ENCODE assay signal across 21 cellular contexts in the genomic region with DNA sequence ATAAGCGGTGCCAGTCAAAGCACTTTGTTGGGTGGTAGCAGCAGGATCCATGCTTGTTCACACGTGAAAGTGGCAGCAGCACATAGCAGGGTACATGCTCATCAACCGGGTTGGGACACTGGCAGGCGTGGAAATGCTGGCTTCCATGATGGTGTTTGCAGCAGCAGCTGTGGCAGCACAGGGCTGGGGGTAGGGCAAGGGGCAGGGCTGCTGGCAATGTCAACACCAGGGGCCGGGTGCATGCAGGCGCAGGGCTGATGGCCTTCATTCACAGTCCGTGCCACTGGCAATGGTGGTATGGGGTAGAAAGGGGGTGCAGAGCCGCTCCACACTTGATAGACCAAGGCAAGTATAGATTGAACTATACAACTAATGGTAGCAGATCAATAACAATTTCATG.
DNase-seq lines count a peak whose midpoint lies in the region; ATAC-seq, FAIRE-seq and TF ChIP-seq lines count a peak whose summit lies in the region.
"Had no signal": no experiment of that assay in that cellular context is flagged by ENCODE, and none has a peak within 500 bp of the region (broad histone marks: within the 10 kb centered on the region; RNA-seq: fewer than 3 reads in every experiment).

No MANE protein-coding gene starts in this region.

- no peak overlapping the region for H2BK20ac ChIP-seq in H9 (ENCODE audit: low read depth, low read length, poor library complexity, severe bottlenecking)

- H3K79me1 ChIP-seq in H9 (ENCODE audit: insufficient read depth, low read depth, low read length, poor library complexity, severe bottlenecking), result no peaks in the 10 kb centered on the region
- no peaks in the 10 kb centered on the region for H3K79me1 ChIP-seq in neuronal stem cell (ENCODE audit: low read depth, low read length)

- H4K20me1 ChIP-seq in H9 (ENCODE audit: control insufficient read depth, insufficient read depth, insufficient read length), result no peaks in the 10 kb centered on the region

- no peak overlapping the region for H3K27ac ChIP-seq in H9 (ENCODE audit: insufficient read length, low read depth, low read length)
- no peak overlapping the region for H3K27ac ChIP-seq in lower lobe of right lung
- no peak overlapping the region for H3K27ac ChIP-seq in neuronal stem cell (replicated peaks; ENCODE audit: low read length)
- H3K27ac ChIP-seq in tibial nerve, result no peak overlapping the region
- H3K27ac ChIP-seq: A549 had no signal

- H3K4me3 ChIP-seq in lower lobe of right lung, result no peak overlapping the region
- H3K4me3 ChIP-seq in neuronal stem cell (ENCODE audit: low read length in 2 of 2), result peak overlapping the region in 1 of 2 donors; percentile 26
- no peak overlapping the region for H3K4me3 ChIP-seq in tibial nerve
- H3K4me3 ChIP-seq: A549 had no signal

- H2AFZ ChIP-seq in H9 (ENCODE audit: low read length) (no peak overlapping the region), neuronal stem cell (ENCODE audit: low read length) (peak overlapping the region; percentile 60)

- H3K36me3 Mint-ChIP-seq in H9 (ENCODE audit: insufficient read depth in 1 of 3, low read depth in 3 of 3), result no peaks in the 10 kb centered on the region
- H3K36me3 Mint-ChIP-seq: CD4-positive, alpha-beta memory T cell had no signal

- no peak overlapping the region for H2AK5ac ChIP-seq in H9 (ENCODE audit: insufficient read length, low read length)
- no peak overlapping the region for H2AK5ac ChIP-seq in neuronal stem cell (ENCODE audit: low read depth, low read length)

- H3K18ac ChIP-seq in H9 (ENCODE audit: insufficient read length, low read depth, low read length), result no peak overlapping the region
- peak overlapping the region; percentile 81 for H3K18ac ChIP-seq in neuronal stem cell (ENCODE audit: low read length)

- no peak overlapping the region for H4K5ac ChIP-seq in H9 (ENCODE audit: insufficient read length, low read depth, low read length)

- H2BK15ac ChIP-seq in H9 (ENCODE audit: low read depth, low read length) (no peak overlapping the region), neuronal stem cell (ENCODE audit: low read length) (no peak overlapping the region)

- H2BK5ac ChIP-seq in H9 (ENCODE audit: insufficient read length, low read length) (no peak overlapping the region), neuronal stem cell (ENCODE audit: low read length) (no peak overlapping the region)

- no peak for DNase-seq in H9
- DNase-seq in lower lobe of right lung, result peak; percentile 34
- no peak for DNase-seq in neuronal stem cell (ENCODE audit: low spot score)
- no peak for DNase-seq in urothelium cell line (ENCODE audit: low spot score)
- no peak for DNase-seq in DMS 273 treated with DMSO at 0.1 percent for 48 hours (lab: John Stamatoyannopoulos, UW)
- no peak for DNase-seq in tibial nerve (ENCODE audit: low spot score in 2 of 2)
- DNase-seq in left lobe of liver (ENCODE audit: low spot score), result no peak
- DNase-seq: 8988T; ACHN; C1 segment of cervical spinal cord; Calu3; CD4-positive, alpha-beta memory T cell; COR-L47; DMS153; DND-41; GOT3; HCEC 1CT had no signal

- WGBS in H9 (ENCODE audit: extremely low coverage, insufficient read length, low lambda C conversion rate), result no CpG with 5 or more reads among the region's 8 CpGs
- WGBS in neuronal stem cell (ENCODE audit: extremely low coverage in 2 of 2, insufficient read length in 2 of 2, insufficient replicate concordance in 1 of 2), 2 donors, result no CpG with 5 or more reads among the region's 8 CpGs
- WGBS in tibial nerve, 2 donors, result 76 to 81% methylated on average over 8 of the region's 8 CpGs

- H3K4me1 ChIP-seq in H9 (ENCODE audit: insufficient read depth, low read length) (no peaks in the 10 kb centered on the region), lower lobe of right lung (no peaks in the 10 kb centered on the region), neuronal stem cell (ENCODE audit: control insufficient read depth in 2 of 2, insufficient read depth in 1 of 2, low read depth in 1 of 2, low read length in 2 of 2) (peaks cover 0 to 4% of the 10 kb centered on the region in 2 donors), tibial nerve (no peaks in the 10 kb centered on the region)
- H3K4me1 ChIP-seq: A549 had no signal

- peak; percentile 86 for FAIRE-seq in urothelium cell line (lab: Jason Lieb, UNC)
- FAIRE-seq: A549, G401.6, GM12892, H54 had no signal

- no peak overlapping the region for H4K8ac ChIP-seq in H9 (replicated peaks; ENCODE audit: insufficient read length, low read depth, low read length)
- peak overlapping the region; percentile 29 for H4K8ac ChIP-seq in neuronal stem cell (ENCODE audit: low read depth, low read length)

- H3K23ac ChIP-seq in H9 (ENCODE audit: insufficient read length, low read depth, low read length) (no peak overlapping the region), neuronal stem cell (ENCODE audit: low read depth, low read length, poor library complexity) (no peak overlapping the region)

- peaks cover 0 to 3% of the 10 kb centered on the region in 2 experiments; a peak in 1 of 4 replicates for H3K4me1 Mint-ChIP-seq in H9
- H3K4me1 Mint-ChIP-seq: CD4-positive, alpha-beta memory T cell had no signal

- H3K79me2 ChIP-seq in H9 (ENCODE audit: insufficient read depth, low read length), result no peaks in the 10 kb centered on the region

- no peaks in the 10 kb centered on the region for H3K27me3 Mint-ChIP-seq in H9 (ENCODE audit: low read depth)
- H3K27me3 Mint-ChIP-seq: CD4-positive, alpha-beta memory T cell had no signal

- H4K91ac ChIP-seq in H9 (ENCODE audit: insufficient read length, low read depth, low read length), result no peak overlapping the region
- no peak overlapping the region for H4K91ac ChIP-seq in neuronal stem cell (ENCODE audit: low read depth, low read length, poor library complexity)

- H2BK120ac ChIP-seq in H9 (ENCODE audit: low read depth, low read length, poor library complexity, severe bottlenecking) (no peak overlapping the region), neuronal stem cell (ENCODE audit: low read depth, low read length) (no peak overlapping the region)

- H3K4ac ChIP-seq in H9 (ENCODE audit: low read depth, low read length) (no peak overlapping the region), neuronal stem cell (ENCODE audit: low read length) (peak overlapping the region; percentile 89)

- H3K23me2 ChIP-seq in H9 (ENCODE audit: insufficient read length, low read depth, low read length, poor library complexity, severe bottlenecking), result no peaks in the 10 kb centered on the region

- no peak overlapping the region for H3K4me2 ChIP-seq in H9 (ENCODE audit: insufficient read depth, insufficient read length, low read length)
- no peak overlapping the region for H3K4me2 ChIP-seq in neuronal stem cell (ENCODE audit: insufficient read depth, low read length, poor library complexity, severe bottlenecking)
- H3K4me2 ChIP-seq: A549 had no signal

- no peak for TF ChIP-seq POLR2A in tibial nerve (IDR thresholded peaks at IDR 0.05)

- no peaks in the 10 kb centered on the region; a peak in 1 of 5 replicates for H3K9me3 Mint-ChIP-seq in H9

- TF ChIP-seq EP300 in tibial nerve (IDR thresholded peaks at IDR 0.05), result no peak

- H3K56ac ChIP-seq in H9 (ENCODE audit: insufficient read length, low read depth, low read length), result no peak overlapping the region

- H3K4me3 Mint-ChIP-seq in H9, result no peak overlapping the region
- H3K4me3 Mint-ChIP-seq: CD4-positive, alpha-beta memory T cell had no signal

- no peak for ATAC-seq in lower lobe of right lung
- ATAC-seq in left lobe of liver, result no peak
- ATAC-seq: A549 had no signal

- H3T11ph ChIP-seq in H9 (ENCODE audit: low read length), result no peak overlapping the region

- intact Hi-C loops in lower lobe of right lung (cut with DNase I), result no loop called here

- H3K27me3 ChIP-seq in H9 (ENCODE audit: insufficient read depth, low read length), result no peaks in the 10 kb centered on the region
- H3K27me3 ChIP-seq in lower lobe of right lung (ENCODE audit: low read depth), result no peaks in the 10 kb centered on the region
- no peaks in the 10 kb centered on the region for H3K27me3 ChIP-seq in neuronal stem cell (ENCODE audit: control insufficient read depth in 3 of 3, insufficient read depth in 3 of 3, low read depth in 1 of 3, low read length in 3 of 3)
- no peaks in the 10 kb centered on the region for H3K27me3 ChIP-seq in tibial nerve

- no peak overlapping the region for H3K9ac ChIP-seq in H9 (ENCODE audit: extremely low read depth, insufficient read length, low read length)
- no peak overlapping the region for H3K9ac ChIP-seq in neuronal stem cell (ENCODE audit: low read depth, low read length, poor library complexity)

- TF ChIP-seq CTCF in H9 (conservative IDR thresholded peaks at IDR 0.05) (no peak), lower lobe of right lung (IDR thresholded peaks at IDR 0.05) (no peak), tibial nerve (IDR thresholded peaks at IDR 0.05) (no peak)

- no peaks in the 10 kb centered on the region for H3K36me3 ChIP-seq in lower lobe of right lung
- H3K36me3 ChIP-seq in neuronal stem cell (replicated peaks in 1 of 2; ENCODE audit: control insufficient read depth in 2 of 2, insufficient read depth in 2 of 2, low read length in 2 of 2), result no peaks in the 10 kb centered on the region
- no peaks in the 10 kb centered on the region for H3K36me3 ChIP-seq in tibial nerve

- H3K14ac ChIP-seq in H9 (ENCODE audit: insufficient read depth, low read length), result peak overlapping the region; percentile 31; the same call in 1 of the 2 replicates
- H3K14ac ChIP-seq in neuronal stem cell (ENCODE audit: low read length), result no peak overlapping the region

- no peak overlapping the region; a peak in 1 of 7 replicates for H3K27ac Mint-ChIP-seq in H9
- H3K27ac Mint-ChIP-seq: CD4-positive, alpha-beta memory T cell had no signal

- H3K9me3 ChIP-seq in H9 (ENCODE audit: control insufficient read depth, low read depth, low read length) (no peaks in the 10 kb centered on the region), lower lobe of right lung (no peaks in the 10 kb centered on the region), neuronal stem cell (replicated peaks in 1 of 2; ENCODE audit: control insufficient read depth in 2 of 2, insufficient read depth in 1 of 2, low read depth in 1 of 2, low read length in 2 of 2) (no peaks in the 10 kb centered on the region), tibial nerve (no peaks in the 10 kb centered on the region)
- H3K9me3 ChIP-seq: A549 had no signal

- no peak overlapping the region for H2BK12ac ChIP-seq in H9 (ENCODE audit: insufficient read length, low read depth, low read length)
- no peak overlapping the region for H2BK12ac ChIP-seq in neuronal stem cell (ENCODE audit: low read length)
